In the genomic region with DNA sequence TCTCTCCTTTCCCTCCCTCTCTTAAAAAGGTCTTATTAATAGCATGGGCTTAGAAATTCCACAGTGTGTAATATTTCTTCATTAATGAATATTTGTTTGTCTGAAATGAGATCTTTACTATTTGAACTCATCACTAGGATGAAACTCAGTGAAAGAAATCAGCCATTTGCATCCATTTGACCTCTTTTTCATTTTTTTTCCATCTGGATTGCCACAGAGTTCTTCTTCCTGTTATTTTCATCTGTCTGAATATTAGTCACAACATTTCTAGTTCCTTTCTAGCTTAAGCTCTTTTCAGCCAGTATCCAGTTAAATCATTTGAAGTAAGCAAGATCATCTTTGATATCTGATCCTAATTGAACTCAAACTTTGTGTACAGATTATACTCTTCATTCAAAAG, we compare ENCODE assay signal across 21 cellular contexts.
A peak's percentile ranks its signal among the peaks of the same experiment; 100 is the strongest.
DNase-seq lines count a peak whose midpoint lies in the region; ATAC-seq and TF ChIP-seq lines count a peak whose summit lies in the region.
"Had no signal": no experiment of that assay in that cellular context is flagged by ENCODE, and none has a peak within 500 bp of the region (broad histone marks: within the 10 kb centered on the region; RNA-seq: fewer than 3 reads in every experiment).

No MANE protein-coding gene starts in this region.

- no peaks in the 10 kb centered on the region for H3K4me1 Mint-ChIP-seq in activated CD8-positive, alpha-beta memory T cell treated with anti-CD3 and anti-CD28 coated beads, Interleukin-2, amount 10 ng/mL, durations not matched to agents 7 days and 5 days
- H3K4me1 Mint-ChIP-seq: T-helper 17 cell had no signal

- ATAC-seq in activated CD8-positive, alpha-beta memory T cell treated with anti-CD3 and anti-CD28 coated beads, Interleukin-2, amount 10 ng/mL, durations not matched to agents 7 days and 5 days, result no peak
- ATAC-seq: A549; activated T-cell treated with anti-CD3 and anti-CD28 coated beads, Interleukin-2, amount 50 U/mL, for 4 hours; T-helper 17 cell had no signal

- no peaks in the 10 kb centered on the region for H3K9me3 ChIP-seq in skeletal muscle tissue (ENCODE audit: control insufficient read depth in 3 of 3, low read length in 3 of 3)
- H3K9me3 ChIP-seq in colonic mucosa, result no peaks in the 10 kb centered on the region
- H3K9me3 ChIP-seq: A549, sigmoid colon had no signal

- no peaks in the 10 kb centered on the region for H3K36me3 Mint-ChIP-seq in activated CD8-positive, alpha-beta memory T cell treated with anti-CD3 and anti-CD28 coated beads, Interleukin-2, amount 10 ng/mL, durations not matched to agents 7 days and 5 days

- no peaks in the 10 kb centered on the region for H3K9me3 Mint-ChIP-seq in activated CD8-positive, alpha-beta memory T cell treated with anti-CD3 and anti-CD28 coated beads, Interleukin-2, amount 10 ng/mL, durations not matched to agents 7 days and 5 days (ENCODE audit: low read depth)
- H3K9me3 Mint-ChIP-seq: activated naive CD4-positive, alpha-beta T cell treated with anti-CD3 and anti-CD28 coated beads for 36 hours; activated T-cell treated with anti-CD3 and anti-CD28 coated beads, Interleukin-2, amount 50 U/mL, for 4 hours had no signal

- H3K36me3 ChIP-seq in skeletal muscle tissue (ENCODE audit: control insufficient read depth in 3 of 3, insufficient read depth in 3 of 3, low read length in 3 of 3) (no peaks in the 10 kb centered on the region), colonic mucosa (no peaks in the 10 kb centered on the region)
- H3K36me3 ChIP-seq: sigmoid colon had no signal

- peaks cover 0 to 4% (median 0%) of the 10 kb centered on the region in 3 donors for H3K4me1 ChIP-seq in skeletal muscle tissue (ENCODE audit: control insufficient read depth in 3 of 3, insufficient read depth in 3 of 3, low read length in 3 of 3)
- no peaks in the 10 kb centered on the region for H3K4me1 ChIP-seq in colonic mucosa
- H3K4me1 ChIP-seq: A549, sigmoid colon had no signal

- intact Hi-C loops in colonic mucosa (cut with DNase I), result no loop called here

- H3K27me3 ChIP-seq in skeletal muscle tissue (ENCODE audit: control insufficient read depth in 3 of 3, insufficient read depth in 3 of 3, low read length in 3 of 3), result peaks cover 0 to 8% (median 0%) of the 10 kb centered on the region in 3 donors
- H3K27me3 ChIP-seq in colonic mucosa, result no peaks in the 10 kb centered on the region
- H3K27me3 ChIP-seq: sigmoid colon had no signal

- H3K9ac ChIP-seq in skeletal muscle tissue (ENCODE audit: low read depth in 1 of 3, low read length in 3 of 3), result no peak overlapping the region
- no peak overlapping the region for H3K9ac ChIP-seq in colonic mucosa (ENCODE audit: low read depth in 2 of 2, low read length in 2 of 2)

- DNase-seq in CD1c-positive myeloid dendritic cell (ENCODE audit: extremely low spot score), result peak; percentile 25
- peak; percentile 31 for DNase-seq in choroid plexus epithelial cell (ENCODE audit: low read depth)
- DNase-seq in iris pigment epithelial cell (ENCODE audit: low read depth), result peak; percentile 53
- no peak for DNase-seq in UCSD-AML1 (lab: John Stamatoyannopoulos, UW; ENCODE audit: unreplicated experiment)
- DNase-seq in colonic mucosa, result no peak
- DNase-seq in activated CD8-positive, alpha-beta memory T cell treated with anti-CD3 and anti-CD28 coated beads, Interleukin-2, amount 10 ng/mL, durations not matched to agents 7 days and 5 days, result no peak
- DNase-seq in activated CD4-positive, alpha-beta T cell treated with anti-CD3 and anti-CD28 coated beads, Interleukin-2, amount 50 U/mL, for 48 hours, result no peak
- DNase-seq: activated naive CD4-positive, alpha-beta T cell treated with anti-CD3 and anti-CD28 coated beads for 36 hours; activated T-cell treated with anti-CD3 and anti-CD28 coated beads, Interleukin-2, amount 50 U/mL, for 4 hours; anterior cingulate cortex; central memory CD4-positive, alpha-beta T cell; H7; NCI-H1092 treated with DMSO at 0.1 percent for 48 hours; NCI-H2029; NCI-H748 treated with DMSO at 0.1 percent for 48 hours; RPMI8226; sigmoid colon; T-helper 17 cell had no signal

- H3K4me3 ChIP-seq in choroid plexus epithelial cell (ENCODE audit: low read depth, low read length), result no peak overlapping the region
- H3K4me3 ChIP-seq in skeletal muscle tissue (ENCODE audit: low read length in 3 of 3), result no peak overlapping the region
- H3K4me3 ChIP-seq in colonic mucosa, result no peak overlapping the region
- H3K4me3 ChIP-seq: A549, sigmoid colon had no signal

- no peak overlapping the region for H3K4me3 Mint-ChIP-seq in activated CD8-positive, alpha-beta memory T cell treated with anti-CD3 and anti-CD28 coated beads, Interleukin-2, amount 10 ng/mL, durations not matched to agents 7 days and 5 days
- H3K4me3 Mint-ChIP-seq: activated naive CD4-positive, alpha-beta T cell treated with anti-CD3 and anti-CD28 coated beads for 36 hours; activated T-cell treated with anti-CD3 and anti-CD28 coated beads, Interleukin-2, amount 50 U/mL, for 4 hours; T-helper 17 cell had no signal

- CTCF ChIA-PET in activated CD8-positive, alpha-beta memory T cell treated with anti-CD3 and anti-CD28 coated beads, Interleukin-2, amount 10 ng/mL, durations not matched to agents 7 days and 5 days (lab: Charles Lee), result no interaction called here

- H3K27ac ChIP-seq in skeletal muscle tissue (ENCODE audit: low read depth, low read length) (peak overlapping the region; percentile 44), colonic mucosa (no peak overlapping the region)
- H3K27ac ChIP-seq: A549 had no signal

- no peaks in the 10 kb centered on the region for H3K27me3 Mint-ChIP-seq in activated CD8-positive, alpha-beta memory T cell treated with anti-CD3 and anti-CD28 coated beads, Interleukin-2, amount 10 ng/mL, durations not matched to agents 7 days and 5 days
- H3K27me3 Mint-ChIP-seq: progenitor cell of endocrine pancreas, T-helper 17 cell had no signal

- no peak overlapping the region for H3K27ac Mint-ChIP-seq in activated CD8-positive, alpha-beta memory T cell treated with anti-CD3 and anti-CD28 coated beads, Interleukin-2, amount 10 ng/mL, durations not matched to agents 7 days and 5 days
- H3K27ac Mint-ChIP-seq: activated naive CD4-positive, alpha-beta T cell treated with anti-CD3 and anti-CD28 coated beads for 36 hours; progenitor cell of endocrine pancreas; T-helper 17 cell had no signal

- TF ChIP-seq CTCF in choroid plexus epithelial cell (conservative IDR thresholded peaks at IDR 0.05; ENCODE audit: low read depth, low read length) (no peak), colonic mucosa (IDR thresholded peaks at IDR 0.05) (no peak)

Comparison
In these comparisons a context has a peak if more than half of its experiments do, and no peak if none do; other contexts are left out.
1. DNase-seq: peak in CD1c-positive myeloid dendritic cell (single experiment), choroid plexus epithelial cell (single experiment) and iris pigment epithelial cell (single experiment); none in UCSD-AML1 (single experiment), colonic mucosa (single experiment), activated CD8-positive, alpha-beta memory T cell treated with anti-CD3 and anti-CD28 coated beads, Interleukin-2, amount 10 ng/mL, durations not matched to agents 7 days and 5 days (single experiment) and activated CD4-positive, alpha-beta T cell treated with anti-CD3 and anti-CD28 coated beads, Interleukin-2, amount 50 U/mL, for 48 hours (0 of 2).